Comparison of ENCODE assay signal across 2 cellular contexts in genomic region chr20:46229478-46229877, GRCh38.
A peak's percentile ranks its signal among the peaks of the same experiment; 100 is the strongest.
TF ChIP-seq lines count a peak whose summit lies in the region.

No MANE protein-coding gene starts in this region.

TF ChIP-seq in A549, 52 proteins besides CTCF, POLR2A, EP300 and RAD21:
- peak; percentile 83 for TF ChIP-seq REST (IDR thresholded peaks at IDR 0.05)
- TF ChIP-seq POLR2AphosphoS2 (conservative IDR thresholded peaks at IDR 0.05; ENCODE audit: low read length) = no peak
- TF ChIP-seq NFE2L2 (conservative IDR thresholded peaks at IDR 0.05; ENCODE audit: low read length) = no peak
- TF ChIP-seq HOXA7 (CRISPR knock-in tag; IDR thresholded peaks at IDR 0.05) = no peak
- TF ChIP-seq ZFP36 (IDR thresholded peaks at IDR 0.05; ENCODE audit: borderline replicate concordance, partially characterized antibody) = no peak
- no peak for TF ChIP-seq E2F6 (IDR thresholded peaks at IDR 0.05; ENCODE audit: borderline replicate concordance, low read depth)
- TF ChIP-seq HOXB5 (CRISPR knock-in tag; IDR thresholded peaks at IDR 0.05) = no peak
- TF ChIP-seq EHMT2 (IDR thresholded peaks at IDR 0.05; ENCODE audit: low read depth) = 0 out of 2 replicates have a peak, but pooled peaks have one; percentile 59
- TF ChIP-seq ZNF302 (CRISPR knock-in tag; IDR thresholded peaks at IDR 0.05) = no peak

TF ChIP-seq in HEK293, 187 proteins besides CTCF, POLR2A, EP300 and RAD21 (continued from another document):
- TF ChIP-seq REST (tag by site-specific recombination; IDR thresholded peaks at IDR 0.05) = peak; percentile 95
